ENCODE assay signal across 8 cellular contexts in genomic region chr13:60396008-60396782, GRCh38. TPM values are rescaled to one million over a fixed set of nuclear protein-coding genes. Genes with fewer than 3 reads are reported as not detected.
DNase-seq lines count a peak whose midpoint lies in the region; ATAC-seq and TF ChIP-seq lines count a peak whose summit lies in the region.

No MANE protein-coding gene starts in this region.

- peaks cover 31% of the 10 kb centered on the region for H3K4me1 Mint-ChIP-seq in CD4-positive, alpha-beta T cell (ENCODE audit: low read depth)
- peaks cover 24% of the 10 kb centered on the region for H3K4me1 Mint-ChIP-seq in activated CD4-positive, alpha-beta memory T cell treated with anti-CD3 and anti-CD28 coated beads for 36 hours (ENCODE audit: low read depth)

- no peaks in the 10 kb centered on the region for H3K9me3 Mint-ChIP-seq in CD4-positive, alpha-beta T cell
- H3K9me3 Mint-ChIP-seq in activated CD4-positive, alpha-beta memory T cell treated with anti-CD3 and anti-CD28 coated beads for 36 hours, result no peaks in the 10 kb centered on the region

- H3K27ac ChIP-seq in CD4-positive, alpha-beta T cell (ENCODE audit: low read depth, low read length), result peak overlapping the region; percentile 82

- peaks cover 12% of the 10 kb centered on the region for H3K36me3 Mint-ChIP-seq in CD4-positive, alpha-beta T cell (ENCODE audit: low read depth)
- H3K36me3 Mint-ChIP-seq in activated CD4-positive, alpha-beta memory T cell treated with anti-CD3 and anti-CD28 coated beads for 36 hours, result peaks cover 3% of the 10 kb centered on the region

- ATAC-seq in CD4-positive, alpha-beta T cell (ENCODE audit: poor library complexity), result peak; percentile 72
- ATAC-seq in GM19452 (IDR thresholded peaks at IDR 0.05; ENCODE audit: unreplicated experiment) (peak; percentile 71), HG03575 (IDR thresholded peaks at IDR 0.05; ENCODE audit: extremely low read depth, insufficient number of reproducible peaks, low FRiP score, unreplicated experiment) (peak; percentile 68)

- POLR2A ChIA-PET in CD4-positive, alpha-beta T cell (lab: Charles Lee), result interaction anchor here (0.8 to 2.3 kb wide), 6 partner anchors 16 to 1004 kb away, joined by 3 to 14 read pairs (median 5); partner anchors contain the start of gene DIAPH3
- POLR2A ChIA-PET in activated CD4-positive, alpha-beta memory T cell treated with anti-CD3 and anti-CD28 coated beads for 36 hours (lab: Charles Lee), result interaction anchor here (1.0 to 1.9 kb wide), 3 partner anchors 20 to 232 kb away, joined by 3 to 6 read pairs (median 4); no protein-coding TSS in a partner anchor

- TF ChIP-seq CTCF in CD4-positive, alpha-beta T cell (IDR thresholded peaks at IDR 0.05), result no peak
- no peak for TF ChIP-seq CTCF in lower leg skin (IDR thresholded peaks at IDR 0.05)

- H3K4me3 Mint-ChIP-seq in CD4-positive, alpha-beta T cell, result peak overlapping the region; percentile 95
- H3K4me3 Mint-ChIP-seq in activated CD4-positive, alpha-beta memory T cell treated with anti-CD3 and anti-CD28 coated beads for 36 hours, result peak overlapping the region; percentile 90

- intact Hi-C loops in CD4-positive, alpha-beta T cell (cut with DNase I, micrococcal nuclease), result loop anchor here (2.0 to 5.0 kb wide), 3 partner anchors 35 to 234 kb away; partner anchors contain the start of gene DIAPH3 (in 1 of the 2)
- intact Hi-C loops in activated CD4-positive, alpha-beta memory T cell treated with anti-CD3 and anti-CD28 coated beads for 36 hours (cut with micrococcal nuclease), result loop anchor here (1.0 to 2.0 kb wide), 5 partner anchors 21 to 1005 kb away; partner anchors contain the start of gene DIAPH3
- intact Hi-C loops in lower leg skin (cut with DNase I; ENCODE audit: low total_unique reads), result no loop called here

- WGBS in lower leg skin, 2 donors, result 0% methylated on average over 38 to 45 of the region's 48 CpGs

- CTCF ChIA-PET in CD4-positive, alpha-beta T cell (lab: Charles Lee), result no interaction called here
- CTCF ChIA-PET in activated CD4-positive, alpha-beta memory T cell treated with anti-CD3 and anti-CD28 coated beads for 36 hours (lab: Charles Lee), result interaction anchor here (0.9 to 2.3 kb wide), 8 partner anchors 11 to 234 kb away, joined by 3 to 12 read pairs (median 6); no protein-coding TSS in a partner anchor

- no peak for TF ChIP-seq POLR2A in lower leg skin (IDR thresholded peaks at IDR 0.05)

- H3K27me3 ChIP-seq in CD4-positive, alpha-beta T cell (ENCODE audit: control insufficient read depth, insufficient read depth, low read length), result no peaks in the 10 kb centered on the region

- no peaks in the 10 kb centered on the region for H3K9me3 ChIP-seq in CD4-positive, alpha-beta T cell (ENCODE audit: control insufficient read depth, low read length)

- peak overlapping the region; percentile 57 for H3K4me3 ChIP-seq in lower leg skin (ENCODE audit: low read depth, poor library complexity, severe bottlenecking)

- DNase-seq in CD4-positive, alpha-beta T cell, result peak; percentile 70 to 86 (median 80)
- DNase-seq in NCI-H82 (lab: John Stamatoyannopoulos, UW) (peak; percentile 99), ecto neural progenitor cell (ENCODE audit: low spot score) (peak; percentile 92), lower leg skin (ENCODE audit: low spot score in 2 of 2) (peak; percentile 88 to 97)
- DNase-seq in activated CD4-positive, alpha-beta memory T cell treated with anti-CD3 and anti-CD28 coated beads for 36 hours, result peak; percentile 93
- DNase-seq in stimulated activated CD4-positive, alpha-beta T cell treated with anti-CD3 and anti-CD28 coated beads, Interleukin-4, amount 100 ng/mL, for 48 hours (ENCODE audit: low read depth in 2 of 2), result peak; percentile 74 to 86

- H3K27me3 Mint-ChIP-seq in CD4-positive, alpha-beta T cell, result no peaks in the 10 kb centered on the region
- no peaks in the 10 kb centered on the region for H3K27me3 Mint-ChIP-seq in activated CD4-positive, alpha-beta memory T cell treated with anti-CD3 and anti-CD28 coated beads for 36 hours

- H3K27ac Mint-ChIP-seq in CD4-positive, alpha-beta T cell, result peak overlapping the region; percentile 95
- H3K27ac Mint-ChIP-seq in activated CD4-positive, alpha-beta memory T cell treated with anti-CD3 and anti-CD28 coated beads for 36 hours, result peak overlapping the region; percentile 95

RNA-seq across cellular contexts. Expression of gene TDRD3, which starts 0.8 kb away (rescaled TPM):
- total RNA-seq in CD4-positive, alpha-beta T cell, result 10 to 100 TPM; 22.4 to 27.2 TPM
- 10 to 100 TPM; 16.4 to 16.5 TPM for total RNA-seq in activated CD4-positive, alpha-beta memory T cell treated with anti-CD3 and anti-CD28 coated beads for 36 hours
- total RNA-seq in lower leg skin, result 10 to 100 TPM; 12.5 to 21.5 (median 18.2) TPM

Comparison
In these comparisons a context has a peak if more than half of its experiments do, and no peak if none do; other contexts are left out.
1. Peak in every context shown above with its lines: DNase-seq, ATAC-seq, H3K4me3 ChIP-seq and H3K27ac ChIP-seq.